In genomic region chr1:6126028-6126427, GRCh38 we compare ENCODE assay signal across 29 cellular contexts. TPM values are rescaled to one million over a fixed set of nuclear protein-coding genes. Genes with fewer than 3 reads are reported as not detected.
"Had no signal": no experiment of that assay in that cellular context is flagged by ENCODE, and none has a peak within 500 bp of the region (broad histone marks: within the 10 kb centered on the region; RNA-seq: fewer than 3 reads in every experiment).

No MANE protein-coding gene starts in this region.

- H3K36me3 ChIP-seq: adrenal gland, gastroesophageal sphincter, heart right ventricle, left lung, tibial artery had no signal

- ATAC-seq: activated CD8-positive, alpha-beta memory T cell treated with anti-CD3 and anti-CD28 coated beads, Interleukin-2, amount 10 ng/mL, durations not matched to agents 7 days and 5 days; activated CD8-positive, alpha-beta T cell treated with anti-CD3 and anti-CD28 coated beads for 36 hours; gastroesophageal sphincter; heart right ventricle; left lung; sciatic nerve; T-helper 17 cell had no signal

- H3K27ac Mint-ChIP-seq: activated CD8-positive, alpha-beta memory T cell treated with anti-CD3 and anti-CD28 coated beads, Interleukin-2, amount 10 ng/mL, durations not matched to agents 7 days and 5 days; activated CD8-positive, alpha-beta T cell treated with anti-CD3 and anti-CD28 coated beads for 36 hours; activated naive CD4-positive, alpha-beta T cell treated with anti-CD3 and anti-CD28 coated beads, Interleukin-2, amount 50 U/mL, for 24 hours; memory B cell; nephron; stimulated activated naive CD8-positive, alpha-beta T cell treated with anti-CD3 and anti-CD28 coated beads, Interleukin-15, Interleukin-2, amounts not matched to agents 100 ng/mL and 50 ng/mL, for 24 hours; T-helper 17 cell had no signal

- FAIRE-seq: astrocyte, colon had no signal

- H3K9me3 ChIP-seq: adrenal gland, esophagus muscularis mucosa, gastroesophageal sphincter, heart right ventricle, left lung, tibial artery had no signal

- H3K4me3 Mint-ChIP-seq: activated CD8-positive, alpha-beta memory T cell treated with anti-CD3 and anti-CD28 coated beads, Interleukin-2, amount 10 ng/mL, durations not matched to agents 7 days and 5 days; activated CD8-positive, alpha-beta T cell treated with anti-CD3 and anti-CD28 coated beads for 36 hours; activated naive CD4-positive, alpha-beta T cell treated with anti-CD3 and anti-CD28 coated beads, Interleukin-2, amount 50 U/mL, for 24 hours; memory B cell; nephron; stimulated activated naive CD8-positive, alpha-beta T cell treated with anti-CD3 and anti-CD28 coated beads, Interleukin-15, Interleukin-2, amounts not matched to agents 100 ng/mL and 50 ng/mL, for 24 hours; T-helper 17 cell had no signal

- H3K36me3 Mint-ChIP-seq: activated CD8-positive, alpha-beta memory T cell treated with anti-CD3 and anti-CD28 coated beads, Interleukin-2, amount 10 ng/mL, durations not matched to agents 7 days and 5 days; activated naive CD4-positive, alpha-beta T cell treated with anti-CD3 and anti-CD28 coated beads, Interleukin-2, amount 50 U/mL, for 24 hours; memory B cell had no signal

- H3K4me1 Mint-ChIP-seq: nephron had no signal

- H2AFZ ChIP-seq: parathyroid adenoma had no signal

- H3K4me1 ChIP-seq: parathyroid adenoma had no signal

- H3K27me3 ChIP-seq: adrenal gland, dorsolateral prefrontal cortex had no signal

- DNase-seq: activated CD4-positive, alpha-beta T cell treated with anti-CD3 and anti-CD28 coated beads for 48 hours; activated CD8-positive, alpha-beta memory T cell treated with anti-CD3 and anti-CD28 coated beads, Interleukin-2, amount 10 ng/mL, durations not matched to agents 7 days and 5 days; activated CD8-positive, alpha-beta T cell treated with anti-CD3 and anti-CD28 coated beads for 36 hours; activated gamma-delta T cell treated with Interleukin-2 at 50 U/mL for 16 hours; activated T-cell treated with anti-CD3 and anti-CD28 coated beads for 4 hours; adrenal gland; central memory CD4-positive, alpha-beta T cell; nucleus accumbens; stimulated activated CD4-positive, alpha-beta T cell treated with anti-CD3 and anti-CD28 coated beads, Interleukin-2, amount 100 ng/mL, for 48 hours; stimulated activated CD8-positive, alpha-beta memory T cell treated with anti-CD3 and anti-CD28 coated beads, Interleukin-4, amount 100 ng/mL, for 48 hours; SW 1271; T-helper 17 cell; tibial artery had no signal

- H3K4me3 ChIP-seq: adrenal gland, dorsolateral prefrontal cortex, esophagus muscularis mucosa, gastroesophageal sphincter, heart right ventricle, left lung, SK-N-MC, smooth muscle cell, tibial artery had no signal

- H3K9ac ChIP-seq: parathyroid adenoma had no signal

- H3K27ac ChIP-seq: adrenal gland, esophagus muscularis mucosa, gastroesophageal sphincter, heart right ventricle, left lung, parathyroid adenoma, SK-N-MC, tibial artery had no signal

- H3K79me2 ChIP-seq: parathyroid adenoma had no signal

- H3K9me3 Mint-ChIP-seq: activated CD8-positive, alpha-beta T cell treated with anti-CD3 and anti-CD28 coated beads for 36 hours; activated naive CD4-positive, alpha-beta T cell treated with anti-CD3 and anti-CD28 coated beads, Interleukin-2, amount 50 U/mL, for 24 hours; memory B cell; nephron; stimulated activated naive CD8-positive, alpha-beta T cell treated with anti-CD3 and anti-CD28 coated beads, Interleukin-15, Interleukin-2, amounts not matched to agents 100 ng/mL and 50 ng/mL, for 24 hours had no signal

- H3K4me2 ChIP-seq: smooth muscle cell had no signal

RNA-seq across cellular contexts. Expression of gene CHD5, which starts 54.1 kb away (rescaled TPM):
- total RNA-seq: myocyte had no signal
- polyA plus RNA-seq: smooth muscle cell had no signal
